In genomic region chr16:11666108-11667055, GRCh38 we compare ENCODE assay signal across 1 cellular context.
TF ChIP-seq lines count a peak whose summit lies in the region.

No MANE protein-coding gene starts in this region.

TF ChIP-seq in IMR-90, 13 proteins besides CTCF, POLR2A, EP300 and RAD21:
- TF ChIP-seq MAZ (IDR thresholded peaks at IDR 0.05; ENCODE audit: borderline replicate concordance, low read depth, low read length) = no peak
- TF ChIP-seq ELK1 (IDR thresholded peaks at IDR 0.05; ENCODE audit: borderline replicate concordance, low read depth, low read length) = no peak
- TF ChIP-seq FOS (IDR thresholded peaks at IDR 0.05; ENCODE audit: low read depth, low read length) = no peak
- no peak for TF ChIP-seq CEBPB (IDR thresholded peaks at IDR 0.05; ENCODE audit: low read depth, low read length)
